ENCODE assay signal across 15 cellular contexts in the genomic region with DNA sequence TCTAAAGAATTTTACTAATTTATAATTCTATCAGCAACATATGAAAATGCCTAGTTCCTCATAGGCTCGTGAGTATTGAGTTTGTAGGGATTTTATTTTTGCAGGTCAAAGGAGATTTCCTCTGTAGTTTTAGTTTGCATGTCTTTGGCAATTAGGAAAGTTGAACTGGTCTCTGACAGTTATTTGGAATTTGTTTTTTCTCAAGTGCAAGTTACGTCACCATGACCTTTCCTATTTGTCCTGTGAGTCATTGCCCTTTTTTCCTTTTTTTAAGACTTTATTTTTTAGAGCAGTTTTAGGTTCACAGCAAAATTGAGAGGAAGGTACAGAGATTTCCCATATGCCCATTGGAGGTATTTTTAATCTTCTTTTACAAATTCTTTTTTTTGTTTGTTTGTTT. TPM values are rescaled to one million over a fixed set of nuclear protein-coding genes. Genes with fewer than 3 reads are reported as not detected.
DNase-seq lines count a peak whose midpoint lies in the region; ATAC-seq and TF ChIP-seq lines count a peak whose summit lies in the region.
"Had no signal": no experiment of that assay in that cellular context is flagged by ENCODE, and none has a peak within 500 bp of the region (broad histone marks: within the 10 kb centered on the region; RNA-seq: fewer than 3 reads in every experiment).

No MANE protein-coding gene starts in this region.

- TF ChIP-seq POLR2A in esophagus squamous epithelium (IDR thresholded peaks at IDR 0.05) = no peak
- no peak for TF ChIP-seq POLR2A in prostate gland (IDR thresholded peaks at IDR 0.05)
- no peak for TF ChIP-seq POLR2A in GM18505 (IDR thresholded peaks at IDR 0.05; ENCODE audit: borderline replicate concordance, extremely low read depth, insufficient read depth, insufficient read length)

- no peaks in the 10 kb centered on the region for H3K9me2 ChIP-seq in PC-9 (ENCODE audit: insufficient read depth)

- DNase-seq in AG20443 (ENCODE audit: low spot score) = peak; percentile 50
- peak in 1 of 2 experiments; percentile 76 for DNase-seq in PC-9
- no peak for DNase-seq in esophagus squamous epithelium (lab: John Stamatoyannopoulos, UW)
- no peak for DNase-seq in prostate gland (ENCODE audit: low spot score)
- no peak for DNase-seq in NOMO-1 (lab: John Stamatoyannopoulos, UW; ENCODE audit: unreplicated experiment in 2 of 2)
- no peak for DNase-seq in MG63
- no peak for DNase-seq in NOMO-1 treated with dmso at 0.1 percent for 144 hours (lab: John Stamatoyannopoulos, UW; ENCODE audit: unreplicated experiment)
- DNase-seq: activated CD4-positive, alpha-beta memory T cell treated with anti-CD3 and anti-CD28 coated beads for 36 hours; activated naive CD4-positive, alpha-beta T cell; C1 segment of cervical spinal cord; effector CD8-positive, alpha-beta T cell; Karpas-422; NCI-H345; stimulated activated CD4-positive, alpha-beta T cell treated with anti-CD3 and anti-CD28 coated beads, Interleukin-2, amount 100 ng/mL, for 48 hours had no signal

- POLR2A ChIA-PET in PC-9 (lab: Charles Lee; ENCODE audit: unreplicated experiment) = interaction anchor here (0.7 kb wide), 1 partner anchor 176 kb away, joined by 6 read pairs; no protein-coding TSS in a partner anchor

- CTCF ChIA-PET in PC-9 (lab: Charles Lee) = no interaction called here

- H3K9me3 ChIP-seq in PC-9 (ENCODE audit: insufficient read depth, low read depth) (no peaks in the 10 kb centered on the region), esophagus squamous epithelium (no peaks in the 10 kb centered on the region), prostate gland (no peaks in the 10 kb centered on the region), MG63 (no peaks in the 10 kb centered on the region)

- peaks cover 23% of the 10 kb centered on the region for H3K4me1 ChIP-seq in PC-9 (replicated peaks; ENCODE audit: insufficient read depth)
- peaks cover 0 to 44% (median 11%) of the 10 kb centered on the region in 3 donors for H3K4me1 ChIP-seq in esophagus squamous epithelium
- no peaks in the 10 kb centered on the region for H3K4me1 ChIP-seq in prostate gland (replicated peaks)

- peak overlapping the region; percentile 33 for H3K4me2 ChIP-seq in PC-9

- no TSS peak for BruUV-seq in PC-9 (replicated peaks; lab: Mats Ljungman, UMichigan)

- H3K27ac ChIP-seq in PC-9 = peak overlapping the region; percentile 35
- peak overlapping the region in 3 of 4 donors; percentile 60 to 89 (median 72) for H3K27ac ChIP-seq in esophagus squamous epithelium
- peak overlapping the region; percentile 66 to 71 for H3K27ac ChIP-seq in prostate gland

- TF ChIP-seq CTCF in PC-9 (conservative IDR thresholded peaks at IDR 0.05) (no peak), esophagus squamous epithelium (IDR thresholded peaks at IDR 0.05) (no peak), prostate gland (IDR thresholded peaks at IDR 0.05) (no peak)

- H3F3A ChIP-seq in PC-9 (ENCODE audit: insufficient read depth, low read depth) = peaks cover 29% of the 10 kb centered on the region

- no peaks in the 10 kb centered on the region for H3K79me2 ChIP-seq in PC-9 (ENCODE audit: low read depth)

- intact Hi-C loops in PC-9 (cut with micrococcal nuclease; ENCODE audit: unreplicated experiment) = no loop called here
- intact Hi-C loops in esophagus squamous epithelium (cut with DNase I) = no loop called here
- intact Hi-C loops in prostate gland (cut with DNase I) = no loop called here

- 39% methylated on average over 2 of the region's 2 CpGs for WGBS in esophagus squamous epithelium, 2 donors
- WGBS in prostate gland = 51% methylated on average over 2 of the region's 2 CpGs

- no peaks in the 10 kb centered on the region for H3K27me3 ChIP-seq in PC-9 (ENCODE audit: insufficient read depth, low read depth)
- H3K27me3 ChIP-seq in esophagus squamous epithelium = no peaks in the 10 kb centered on the region
- no peaks in the 10 kb centered on the region for H3K27me3 ChIP-seq in prostate gland (replicated peaks; ENCODE audit: insufficient read depth)
- no peaks in the 10 kb centered on the region for H3K27me3 ChIP-seq in MG63

- no peak overlapping the region for H2AFZ ChIP-seq in PC-9

- no peaks in the 10 kb centered on the region for H4K20me1 ChIP-seq in PC-9 (ENCODE audit: insufficient read depth)

- H3K36me3 ChIP-seq in PC-9 (ENCODE audit: low read depth) = no peaks in the 10 kb centered on the region
- no peaks in the 10 kb centered on the region for H3K36me3 ChIP-seq in esophagus squamous epithelium
- H3K36me3 ChIP-seq in prostate gland = no peaks in the 10 kb centered on the region
- peaks cover 44% of the 10 kb centered on the region for H3K36me3 ChIP-seq in MG63

- H3K4me3 ChIP-seq in PC-9 (no peak overlapping the region), esophagus squamous epithelium (no peak overlapping the region), prostate gland (no peak overlapping the region), MG63 (no peak overlapping the region)

- no peak for ATAC-seq in GM18505 (IDR thresholded peaks at IDR 0.05; ENCODE audit: unreplicated experiment)

RNA-seq across cellular contexts. Expression of gene RAMP1, which starts 29.0 kb away (rescaled TPM):
- total RNA-seq in PC-9 (2021) (48.5 and 48.7 TPM in 2 replicates), esophagus squamous epithelium (10 to 100 TPM in 1 of 4 donors, 1 to 10 TPM in 2, under 1 TPM in 1; 0.76 to 11.3 (median 4.0) TPM), prostate gland (100 to 1,000 TPM in 1 of 2 donors, 10 to 100 TPM in 1; 75.3 to 300 TPM)
- 125 and 192 TPM in 2 replicates for total RNA-seq in MG63 (2014; rRNA removed; shearing (Covaris generic); ENCODE audit: low replicate concordance)
